Comparison of ENCODE assay signal across 27 cellular contexts in the genomic region with DNA sequence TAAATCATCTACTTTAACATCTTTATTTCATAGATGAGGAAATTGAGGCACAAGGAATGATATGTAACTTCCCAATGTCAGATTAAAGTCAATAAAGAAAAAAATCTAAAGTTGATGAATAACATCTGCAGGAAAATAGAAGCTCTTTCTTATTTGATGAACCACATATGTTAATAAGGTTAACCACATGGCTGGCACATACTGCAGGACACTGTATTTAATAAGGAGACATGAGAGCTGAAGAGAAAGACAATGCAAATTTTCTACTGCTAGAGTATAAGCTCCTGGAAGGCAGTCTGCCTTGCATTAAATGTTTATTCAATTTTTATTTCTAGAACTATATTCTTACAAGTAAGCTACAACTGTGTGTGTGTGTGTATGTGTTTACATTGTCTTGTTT. TPM values are rescaled to one million over a fixed set of nuclear protein-coding genes. Genes with fewer than 3 reads are reported as not detected.
DNase-seq lines count a peak whose midpoint lies in the region; ATAC-seq and TF ChIP-seq lines count a peak whose summit lies in the region.
"Had no signal": no experiment of that assay in that cellular context is flagged by ENCODE, and none has a peak within 500 bp of the region (broad histone marks: within the 10 kb centered on the region; RNA-seq: fewer than 3 reads in every experiment).

No MANE protein-coding gene starts in this region.

- H3K9ac ChIP-seq in Loucy (ENCODE audit: low read depth, low read length, poor library complexity, severe bottlenecking) (peak overlapping the region; percentile 12), SU-DHL-6 (ENCODE audit: low read length) (no peak overlapping the region)

- no peaks in the 10 kb centered on the region for H3K27me3 Mint-ChIP-seq in CD4-positive, CD25-positive, alpha-beta regulatory T cell
- H3K27me3 Mint-ChIP-seq: activated CD4-positive, alpha-beta memory T cell treated with anti-CD3 and anti-CD28 coated beads for 36 hours; naive thymus-derived CD4-positive, alpha-beta T cell; stimulated activated naive B cell treated with anti-CD40 and anti-IgM and Interleukin-4, amounts not matched to agents 10 μg/mL and 1 μg/mL and 100 μg/mL, for 72 hours had no signal

- H3K4me2 ChIP-seq in Loucy (ENCODE audit: low read depth, low read length, poor library complexity, severe bottlenecking) (peak overlapping the region; percentile 88), SU-DHL-6 (ENCODE audit: low read depth, low read length, poor library complexity, severe bottlenecking) (peak overlapping the region; percentile 93)

- H3K36me3 ChIP-seq in CD4-positive, CD25-positive, alpha-beta regulatory T cell (ENCODE audit: control insufficient read depth, insufficient read depth, low read length) = peaks cover 6% of the 10 kb centered on the region
- no peaks in the 10 kb centered on the region for H3K36me3 ChIP-seq in Loucy (ENCODE audit: insufficient read depth, low read length)
- no peaks in the 10 kb centered on the region for H3K36me3 ChIP-seq in SU-DHL-6 (ENCODE audit: low read length)
- H3K36me3 ChIP-seq: adrenal gland, breast epithelium, suprapubic skin had no signal

- peaks cover 14% of the 10 kb centered on the region for H3K36me3 Mint-ChIP-seq in CD4-positive, CD25-positive, alpha-beta regulatory T cell
- H3K36me3 Mint-ChIP-seq: mesothelial cell of epicardium had no signal

- DNase-seq in CD4-positive, CD25-positive, alpha-beta regulatory T cell = no peak
- DNase-seq in foreskin melanocyte (peak; percentile 37), NCI-H2081 (lab: John Stamatoyannopoulos, UW) (no peak), G401 (ENCODE audit: low spot score) (no peak)
- DNase-seq: activated CD4-positive, alpha-beta memory T cell treated with anti-CD3 and anti-CD28 coated beads for 36 hours; activated gamma-delta T cell; adrenal gland; effector memory CD4-positive, alpha-beta T cell; left ventricle myocardium inferior; naive thymus-derived CD4-positive, alpha-beta T cell; NCI-H1105 treated with DMSO at 0.1 percent for 48 hours; NCI-H2029 treated with DMSO at 0.1 percent for 48 hours; spleen; stimulated activated CD4-positive, alpha-beta T cell treated with anti-CD3 and anti-CD28 coated beads, Interleukin-2, amount 100 ng/mL, for 48 hours; stimulated activated naive B cell treated with anti-CD40 and anti-IgM and Interleukin-4, amounts not matched to agents 10 μg/mL and 1 μg/mL and 100 μg/mL, for 72 hours; T1000 had no signal

- H3K4me1 Mint-ChIP-seq in CD4-positive, CD25-positive, alpha-beta regulatory T cell = peaks cover 36 to 62% (median 59%) of the 10 kb centered on the region in 4 donors

- H3K4me3 Mint-ChIP-seq in CD4-positive, CD25-positive, alpha-beta regulatory T cell = peak overlapping the region in 3 of 4 donors; percentile 7 to 85 (median 49)
- H3K4me3 Mint-ChIP-seq: activated CD4-positive, alpha-beta memory T cell treated with anti-CD3 and anti-CD28 coated beads for 36 hours; CD14-positive monocyte; mesothelial cell of epicardium; stimulated activated naive B cell treated with anti-CD40 and anti-IgM and Interleukin-4, amounts not matched to agents 10 μg/mL and 1 μg/mL and 100 μg/mL, for 72 hours had no signal

- in situ Hi-C loops in G401 (cut with HindIII; ENCODE audit: low sequenced_read_pairs) = no loop called here

- H4K20me1 ChIP-seq in Loucy (ENCODE audit: insufficient read depth, low read length, poor library complexity, severe bottlenecking) = peaks cover 12% of the 10 kb centered on the region
- no peaks in the 10 kb centered on the region; the same call in none of the 2 replicates for H4K20me1 ChIP-seq in SU-DHL-6 (ENCODE audit: low read depth, low read length)

- TF ChIP-seq CTCF in Loucy (conservative IDR thresholded peaks at IDR 0.05; ENCODE audit: low read length) = no peak
- TF ChIP-seq CTCF in SU-DHL-6 (IDR thresholded peaks at IDR 0.05; ENCODE audit: insufficient read depth, low read length, poor library complexity, severe bottlenecking) = no peak

- H3K79me2 ChIP-seq in Loucy (ENCODE audit: insufficient read depth, low read length) = peaks cover 55% of the 10 kb centered on the region
- peaks cover 39% of the 10 kb centered on the region for H3K79me2 ChIP-seq in SU-DHL-6 (ENCODE audit: insufficient read depth, low read length)

- H3K4me3 ChIP-seq in CD4-positive, CD25-positive, alpha-beta regulatory T cell (ENCODE audit: low read depth, low read length) = peak overlapping the region; percentile 17
- peak overlapping the region; percentile 99 for H3K4me3 ChIP-seq in Loucy (ENCODE audit: low read length, poor library complexity, severe bottlenecking)
- no peak overlapping the region for H3K4me3 ChIP-seq in SU-DHL-6 (ENCODE audit: insufficient read depth, low read length, poor library complexity, severe bottlenecking)
- H3K4me3 ChIP-seq: adrenal gland, breast epithelium, left ventricle myocardium inferior, SK-N-MC, spleen, suprapubic skin had no signal

- H3K9me2 ChIP-seq in Loucy (replicated peaks; ENCODE audit: low read depth, low read length) = no peaks in the 10 kb centered on the region
- no peaks in the 10 kb centered on the region for H3K9me2 ChIP-seq in SU-DHL-6 (replicated peaks; ENCODE audit: insufficient read depth, low read length)

- peaks cover 41% of the 10 kb centered on the region for H3K4me1 ChIP-seq in CD4-positive, CD25-positive, alpha-beta regulatory T cell (ENCODE audit: control insufficient read depth, insufficient read depth, low read length, poor library complexity, severe bottlenecking)
- H3K4me1 ChIP-seq in Loucy (ENCODE audit: insufficient read depth, low read length, poor library complexity, severe bottlenecking) = peaks cover 66% of the 10 kb centered on the region
- H3K4me1 ChIP-seq: breast epithelium had no signal

- no peaks in the 10 kb centered on the region for H3K9me3 ChIP-seq in CD4-positive, CD25-positive, alpha-beta regulatory T cell (ENCODE audit: control insufficient read depth in 2 of 2, low read length in 2 of 2)
- no peaks in the 10 kb centered on the region for H3K9me3 ChIP-seq in Loucy (ENCODE audit: insufficient read depth, low read depth, low read length)
- no peaks in the 10 kb centered on the region for H3K9me3 ChIP-seq in SU-DHL-6 (ENCODE audit: insufficient read depth, low read length)
- H3K9me3 ChIP-seq: adrenal gland, breast epithelium, left ventricle myocardium inferior, spleen, suprapubic skin had no signal

- no peak overlapping the region for H3K27ac ChIP-seq in CD4-positive, CD25-positive, alpha-beta regulatory T cell (ENCODE audit: insufficient read depth, low read length, poor library complexity, severe bottlenecking)
- H3K27ac ChIP-seq in SU-DHL-6 (ENCODE audit: low read depth, low read length) = no peak overlapping the region
- H3K27ac ChIP-seq: adrenal gland, breast epithelium, left ventricle myocardium inferior, SK-N-MC, spleen, suprapubic skin had no signal

- ATAC-seq in CD4-positive, CD25-positive, alpha-beta regulatory T cell (ENCODE audit: low read depth in 2 of 2) = no peak
- ATAC-seq in HG03135 (IDR thresholded peaks at IDR 0.05; ENCODE audit: unreplicated experiment) = no peak
- ATAC-seq: activated CD4-positive, CD25-positive, alpha-beta regulatory T cell treated with anti-CD3 and anti-CD28 coated beads, Interleukin-2, amount 50 U/mL, for 24 hours; esophagus mucosa; HCT116; naive thymus-derived CD4-positive, alpha-beta T cell; stimulated activated naive B cell treated with anti-CD40 and anti-IgM and Interleukin-4, amounts not matched to agents 10 μg/mL and 1 μg/mL and 100 μg/mL, for 72 hours had no signal

- H2AFZ ChIP-seq in Loucy (ENCODE audit: low read length) (no peak overlapping the region), SU-DHL-6 (ENCODE audit: low read depth, low read length, severe bottlenecking) (no peak overlapping the region)

- H3K9me3 Mint-ChIP-seq in CD4-positive, CD25-positive, alpha-beta regulatory T cell = no peaks in the 10 kb centered on the region
- H3K9me3 Mint-ChIP-seq: activated CD4-positive, alpha-beta memory T cell treated with anti-CD3 and anti-CD28 coated beads for 36 hours; CD14-positive monocyte; mesothelial cell of epicardium; naive thymus-derived CD4-positive, alpha-beta T cell; stimulated activated naive B cell treated with anti-CD40 and anti-IgM and Interleukin-4, amounts not matched to agents 10 μg/mL and 1 μg/mL and 100 μg/mL, for 72 hours had no signal

- no peak overlapping the region for H3K27ac Mint-ChIP-seq in CD4-positive, CD25-positive, alpha-beta regulatory T cell
- H3K27ac Mint-ChIP-seq: activated CD4-positive, alpha-beta memory T cell treated with anti-CD3 and anti-CD28 coated beads for 36 hours; CD14-positive monocyte; mesothelial cell of epicardium; stimulated activated naive B cell treated with anti-CD40 and anti-IgM and Interleukin-4, amounts not matched to agents 10 μg/mL and 1 μg/mL and 100 μg/mL, for 72 hours had no signal

- H3F3A ChIP-seq in Loucy (ENCODE audit: low read depth) (no peaks in the 10 kb centered on the region), SU-DHL-6 (ENCODE audit: insufficient read depth) (0 out of 2 replicates have a peak, but pooled peaks cover 3% of the 10 kb centered on the region)

- no peaks in the 10 kb centered on the region for H3K27me3 ChIP-seq in CD4-positive, CD25-positive, alpha-beta regulatory T cell (ENCODE audit: control insufficient read depth, insufficient read depth, low read length)
- H3K27me3 ChIP-seq in Loucy (ENCODE audit: insufficient read depth, low read length, poor library complexity, severe bottlenecking) (no peaks in the 10 kb centered on the region), SU-DHL-6 (ENCODE audit: low read length) (no peaks in the 10 kb centered on the region)
- H3K27me3 ChIP-seq: adrenal gland, breast epithelium, spleen, suprapubic skin had no signal

RNA-seq across cellular contexts. Expression of gene RAB11FIP2, which starts 4.4 kb away (rescaled TPM):
- total RNA-seq in CD4-positive, CD25-positive, alpha-beta regulatory T cell = 35.2 TPM
- 1 to 10 TPM; 6.0 to 7.6 (median 6.6) TPM for polyA plus RNA-seq in CD4-positive, CD25-positive, alpha-beta regulatory T cell
- 12.7 and 13.1 TPM in 2 replicates for total RNA-seq in G401 (2014; rRNA removed; shearing (Covaris generic))
